In the genomic region with DNA sequence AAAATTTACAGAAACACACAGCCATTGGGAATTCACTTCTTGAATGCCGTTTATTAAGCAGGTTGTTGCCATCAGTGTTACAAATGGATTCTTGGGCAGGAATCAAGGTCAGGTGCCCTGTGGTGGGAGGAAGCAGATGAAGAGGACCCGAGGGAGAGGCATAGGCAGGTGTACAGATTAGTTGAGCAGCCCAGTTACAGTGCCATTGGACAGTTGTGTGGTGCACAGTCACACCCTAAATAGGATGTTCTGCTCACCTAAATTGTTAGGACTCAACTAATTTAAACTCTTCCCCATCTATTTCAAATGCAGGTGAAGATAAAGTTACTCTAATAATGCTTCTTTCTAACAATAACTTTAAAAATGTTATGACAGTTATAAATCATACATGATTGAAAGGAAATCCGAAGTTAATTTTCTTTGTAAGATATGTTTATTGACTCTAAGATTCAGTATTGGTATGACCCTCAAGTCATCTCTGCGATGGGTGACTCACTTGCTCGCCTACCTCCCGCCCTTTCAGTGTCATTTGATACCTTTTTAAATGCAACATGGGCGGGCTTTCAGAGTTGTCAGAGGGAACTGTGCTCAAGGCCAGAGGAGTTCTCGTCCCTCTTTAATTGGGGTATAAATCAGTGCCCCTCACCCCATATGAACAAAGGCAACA, we compare ENCODE assay signal across 1 cellular context.
TF ChIP-seq lines count a peak whose summit lies in the region.

No MANE protein-coding gene starts in this region.

TF ChIP-seq in HepG2, 621 proteins besides CTCF, POLR2A, EP300 and RAD21:
- TF ChIP-seq FOXP1 (IDR thresholded peaks at IDR 0.05), result no peak
- TF ChIP-seq FOXP1 (CRISPR knock-in tag; IDR thresholded peaks at IDR 0.05), result no peak
- no peak for TF ChIP-seq FOSL1 (CRISPR knock-in tag; IDR thresholded peaks at IDR 0.05; ENCODE audit: borderline replicate concordance)
- no peak for TF ChIP-seq XBP1 (CRISPR knock-in tag; IDR thresholded peaks at IDR 0.05)
- TF ChIP-seq ELF4 (CRISPR knock-in tag; IDR thresholded peaks at IDR 0.05; ENCODE audit: borderline replicate concordance), result no peak
